Comparison of ENCODE assay signal across 6 cellular contexts in genomic region chr10:128474571-128474970, GRCh38.
"Had no signal": no experiment of that assay in that cellular context is flagged by ENCODE, and none has a peak within 500 bp of the region (broad histone marks: within the 10 kb centered on the region; RNA-seq: fewer than 3 reads in every experiment).

No MANE protein-coding gene starts in this region.

- H3K4me3 ChIP-seq: GM23248, HAP-1 had no signal

- H3K9ac ChIP-seq: GM23248 had no signal

- H3K9me3 ChIP-seq: HAP-1 had no signal

- H2AFZ ChIP-seq: GM23248 had no signal

- H3K4me1 ChIP-seq: HAP-1 had no signal

- H3K27ac ChIP-seq: GM23248, HL-60 had no signal

- H3K36me3 ChIP-seq: HAP-1 had no signal

- DNase-seq: GM23248, GOT3, H7, HFFc6 had no signal
